In the genomic region with DNA sequence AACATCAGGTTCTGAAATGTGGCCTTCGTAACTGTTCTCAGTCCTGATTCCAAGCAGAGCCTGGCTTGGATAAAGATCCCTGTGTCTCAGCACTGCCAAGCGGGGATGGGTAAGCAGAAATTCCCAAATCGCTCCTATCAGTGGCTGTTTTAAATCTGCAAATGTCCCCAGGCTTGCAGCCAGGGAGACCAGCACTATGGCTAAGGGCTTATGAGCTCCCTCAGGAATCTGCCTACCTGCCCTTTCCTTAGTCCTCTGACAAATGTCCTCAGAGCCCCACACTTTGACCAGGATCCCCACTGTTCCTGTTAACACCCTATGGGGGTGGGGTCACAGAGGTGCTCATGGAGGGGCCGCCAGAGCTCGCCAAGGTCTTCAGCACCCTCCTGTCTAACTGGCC, we compare ENCODE assay signal across 38 cellular contexts.
"Had no signal": no experiment of that assay in that cellular context is flagged by ENCODE, and none has a peak within 500 bp of the region (broad histone marks: within the 10 kb centered on the region; RNA-seq: fewer than 3 reads in every experiment).

No MANE protein-coding gene starts in this region.

- DNase-seq: activated CD4-positive, alpha-beta memory T cell treated with anti-CD3 and anti-CD28 coated beads, Interleukin-2, amount 10 ng/mL, durations not matched to agents 7 days and 5 days; activated CD4-positive, alpha-beta T cell treated with anti-CD3 and anti-CD28 coated beads for 1 hour; activated CD4-positive, alpha-beta T cell treated with anti-CD3 and anti-CD28 coated beads for 36 hours; activated CD4-positive, alpha-beta T cell treated with anti-CD3 and anti-CD28 coated beads for 48 hours; activated CD4-positive, alpha-beta T cell treated with anti-CD3 and anti-CD28 coated beads, Interleukin-2, amount 10 ng/mL, durations not matched to agents 7 days and 5 days; activated CD4-positive, alpha-beta T cell treated with anti-CD3 and anti-CD28 coated beads, Interleukin-2, amount 50 U/mL, for 48 hours; activated CD4-positive, CD25-positive, alpha-beta regulatory T cell; activated CD8-positive, alpha-beta memory T cell treated with anti-CD3 and anti-CD28 coated beads for 24 hours; activated CD8-positive, alpha-beta memory T cell treated with anti-CD3 and anti-CD28 coated beads, Interleukin-2, amount 10 ng/mL, durations not matched to agents 7 days and 5 days; activated CD8-positive, alpha-beta memory T cell treated with anti-CD3 and anti-CD28 coated beads, Interleukin-2, amount 50 U/mL, for 48 hours; activated CD8-positive, alpha-beta T cell treated with anti-CD3 and anti-CD28 coated beads, Interleukin-2, amount 10 ng/mL, durations not matched to agents 7 days and 5 days; activated effector memory CD4-positive, alpha-beta T cell treated with Interleukin-2 at 50 U/mL for 16 hours; activated gamma-delta T cell; activated naive CD4-positive, alpha-beta T cell treated with anti-CD3 and anti-CD28 coated beads, Interleukin-2, amount 10 ng/mL, durations not matched to agents 7 days and 5 days; activated naive CD4-positive, alpha-beta T cell treated with Interleukin-2 at 50 U/mL for 16 hours; activated naive CD8-positive, alpha-beta T cell treated with anti-CD3 and anti-CD28 coated beads, Interleukin-2, amount 10 ng/mL, durations not matched to agents 7 days and 5 days; activated naive CD8-positive, alpha-beta T cell treated with anti-CD3 and anti-CD28 coated beads, Interleukin-2, amount 50 U/mL, for 24 hours; activated T-cell treated with anti-CD3 and anti-CD28 coated beads, Interleukin-2, amount 50 U/mL, for 24 hours; activated T-cell treated with anti-CD3 and anti-CD28 coated beads, Interleukin-2, amount 50 U/mL, for 48 hours; amygdala; anterior cingulate cortex; caudate nucleus; cerebellar nuclear complex; T-helper 1 cell; T-helper 2 cell; T-helper 9 cell; WERI-Rb-1 had no signal

- ATAC-seq: activated CD4-positive, alpha-beta T cell treated with anti-CD3 and anti-CD28 coated beads for 36 hours; activated CD4-positive, CD25-positive, alpha-beta regulatory T cell treated with anti-CD3 and anti-CD28 coated beads, Interleukin-2, amount 50 U/mL, for 24 hours; activated CD8-positive, alpha-beta memory T cell treated with anti-CD3 and anti-CD28 coated beads, Interleukin-2, amount 10 ng/mL, durations not matched to agents 7 days and 5 days; activated CD8-positive, alpha-beta T cell treated with anti-CD3 and anti-CD28 coated beads, Interleukin-2, amount 10 ng/mL, durations not matched to agents 7 days and 5 days; activated naive CD8-positive, alpha-beta T cell treated with anti-CD3 and anti-CD28 coated beads, Interleukin-2, amount 50 U/mL, for 24 hours; WTC11 had no signal

- H3K4me1 ChIP-seq: ascending aorta had no signal

- H3K27me3 ChIP-seq: ascending aorta had no signal

- H3K36me3 ChIP-seq: ascending aorta, cardiac muscle cell, WERI-Rb-1 had no signal

- H3K27me3 Mint-ChIP-seq: activated CD4-positive, alpha-beta memory T cell treated with anti-CD3 and anti-CD28 coated beads, Interleukin-2, amount 10 ng/mL, durations not matched to agents 7 days and 5 days; activated CD4-positive, alpha-beta T cell treated with anti-CD3 and anti-CD28 coated beads for 36 hours; activated CD4-positive, alpha-beta T cell treated with anti-CD3 and anti-CD28 coated beads, Interleukin-2, amount 10 ng/mL, durations not matched to agents 7 days and 5 days; activated CD8-positive, alpha-beta memory T cell treated with anti-CD3 and anti-CD28 coated beads, Interleukin-2, amount 10 ng/mL, durations not matched to agents 7 days and 5 days; activated naive CD4-positive, alpha-beta T cell treated with anti-CD3 and anti-CD28 coated beads, Interleukin-2, amount 10 ng/mL, durations not matched to agents 7 days and 5 days; activated naive CD4-positive, alpha-beta T cell treated with anti-CD3 and anti-CD28 coated beads, Interleukin-2, amount 50 U/mL, for 24 hours; activated naive CD8-positive, alpha-beta T cell treated with anti-CD3 and anti-CD28 coated beads, Interleukin-2, amount 10 ng/mL, durations not matched to agents 7 days and 5 days; activated T-cell treated with anti-CD3 and anti-CD28 coated beads, Interleukin-2, amount 50 U/mL, for 24 hours had no signal

- H3K9me3 Mint-ChIP-seq: activated naive CD4-positive, alpha-beta T cell treated with anti-CD3 and anti-CD28 coated beads, Interleukin-2, amount 50 U/mL, for 24 hours; activated naive CD8-positive, alpha-beta T cell treated with anti-CD3 and anti-CD28 coated beads, Interleukin-2, amount 50 U/mL, for 24 hours; brain; central memory CD8-positive, alpha-beta T cell; T-helper 1 cell treated with Interleukin-12 subunit alpha and Interleukin-12 subunit beta and Interleukin-4 antibody, amounts not matched to agents 30 μg/mL and 1 μg/mL, for 36 hours; WTC11 had no signal

- H3K27ac ChIP-seq: ascending aorta, cardiac muscle cell, WERI-Rb-1 had no signal

- H3K9me3 ChIP-seq: ascending aorta had no signal

- H3K36me3 Mint-ChIP-seq: activated CD8-positive, alpha-beta memory T cell treated with anti-CD3 and anti-CD28 coated beads, Interleukin-2, amount 10 ng/mL, durations not matched to agents 7 days and 5 days; activated naive CD4-positive, alpha-beta T cell treated with anti-CD3 and anti-CD28 coated beads, Interleukin-2, amount 10 ng/mL, durations not matched to agents 7 days and 5 days; activated naive CD4-positive, alpha-beta T cell treated with anti-CD3 and anti-CD28 coated beads, Interleukin-2, amount 50 U/mL, for 24 hours; activated naive CD8-positive, alpha-beta T cell; activated naive CD8-positive, alpha-beta T cell treated with anti-CD3 and anti-CD28 coated beads, Interleukin-2, amount 10 ng/mL, durations not matched to agents 7 days and 5 days; brain; WTC11 had no signal

- H3K27ac Mint-ChIP-seq: activated CD4-positive, alpha-beta memory T cell treated with anti-CD3 and anti-CD28 coated beads, Interleukin-2, amount 10 ng/mL, durations not matched to agents 7 days and 5 days; activated CD4-positive, alpha-beta T cell treated with anti-CD3 and anti-CD28 coated beads for 36 hours; activated CD4-positive, alpha-beta T cell treated with anti-CD3 and anti-CD28 coated beads, Interleukin-2, amount 10 ng/mL, durations not matched to agents 7 days and 5 days; activated CD8-positive, alpha-beta memory T cell treated with anti-CD3 and anti-CD28 coated beads, Interleukin-2, amount 10 ng/mL, durations not matched to agents 7 days and 5 days; activated CD8-positive, alpha-beta T cell treated with anti-CD3 and anti-CD28 coated beads, Interleukin-2, amount 10 ng/mL, durations not matched to agents 7 days and 5 days; activated naive CD4-positive, alpha-beta T cell treated with anti-CD3 and anti-CD28 coated beads, Interleukin-2, amount 10 ng/mL, durations not matched to agents 7 days and 5 days; activated naive CD4-positive, alpha-beta T cell treated with anti-CD3 and anti-CD28 coated beads, Interleukin-2, amount 50 U/mL, for 24 hours; activated naive CD8-positive, alpha-beta T cell; activated naive CD8-positive, alpha-beta T cell treated with anti-CD3 and anti-CD28 coated beads, Interleukin-2, amount 10 ng/mL, durations not matched to agents 7 days and 5 days; activated naive CD8-positive, alpha-beta T cell treated with anti-CD3 and anti-CD28 coated beads, Interleukin-2, amount 50 U/mL, for 24 hours; activated T-cell treated with anti-CD3 and anti-CD28 coated beads, Interleukin-2, amount 50 U/mL, for 24 hours; activated T-helper 2 cell treated with anti-CD3 and anti-CD28 coated beads, Interferon-gamma antibody, Interleukin-2, Interleukin-4, amounts not matched to agents 10 μg/mL and 5 μg/mL and 100 μg/mL, durations not matched to agents 14 hours and 24 hours and 36 hours; brain; T-helper 1 cell treated with Interleukin-12 subunit alpha and Interleukin-12 subunit beta and Interleukin-4 antibody, amounts not matched to agents 30 μg/mL and 1 μg/mL, for 36 hours; T-helper 2 cell treated with Interferon-gamma antibody and Interleukin-4, amounts not matched to agents 5 μg/mL and 100 μg/mL, for 36 hours; WTC11 had no signal

- H3K4me3 Mint-ChIP-seq: activated CD4-positive, alpha-beta memory T cell treated with anti-CD3 and anti-CD28 coated beads, Interleukin-2, amount 10 ng/mL, durations not matched to agents 7 days and 5 days; activated CD4-positive, alpha-beta T cell treated with anti-CD3 and anti-CD28 coated beads for 36 hours; activated CD4-positive, alpha-beta T cell treated with anti-CD3 and anti-CD28 coated beads, Interleukin-2, amount 10 ng/mL, durations not matched to agents 7 days and 5 days; activated CD8-positive, alpha-beta memory T cell treated with anti-CD3 and anti-CD28 coated beads, Interleukin-2, amount 10 ng/mL, durations not matched to agents 7 days and 5 days; activated CD8-positive, alpha-beta T cell treated with anti-CD3 and anti-CD28 coated beads, Interleukin-2, amount 10 ng/mL, durations not matched to agents 7 days and 5 days; activated naive CD4-positive, alpha-beta T cell treated with anti-CD3 and anti-CD28 coated beads, Interleukin-2, amount 10 ng/mL, durations not matched to agents 7 days and 5 days; activated naive CD4-positive, alpha-beta T cell treated with anti-CD3 and anti-CD28 coated beads, Interleukin-2, amount 50 U/mL, for 24 hours; activated naive CD8-positive, alpha-beta T cell; activated naive CD8-positive, alpha-beta T cell treated with anti-CD3 and anti-CD28 coated beads, Interleukin-2, amount 10 ng/mL, durations not matched to agents 7 days and 5 days; activated naive CD8-positive, alpha-beta T cell treated with anti-CD3 and anti-CD28 coated beads, Interleukin-2, amount 50 U/mL, for 24 hours; activated T-cell treated with anti-CD3 and anti-CD28 coated beads, Interleukin-2, amount 50 U/mL, for 24 hours; brain; central memory CD8-positive, alpha-beta T cell; T-helper 1 cell treated with Interleukin-12 subunit alpha and Interleukin-12 subunit beta and Interleukin-4 antibody, amounts not matched to agents 30 μg/mL and 1 μg/mL, for 36 hours; T-helper 2 cell treated with Interferon-gamma antibody and Interleukin-4, amounts not matched to agents 5 μg/mL and 100 μg/mL, for 36 hours; WTC11 had no signal

- H3K4me3 ChIP-seq: ascending aorta, cardiac muscle cell had no signal

- H3K4me1 Mint-ChIP-seq: activated CD4-positive, alpha-beta memory T cell treated with anti-CD3 and anti-CD28 coated beads, Interleukin-2, amount 10 ng/mL, durations not matched to agents 7 days and 5 days; activated CD4-positive, alpha-beta T cell treated with anti-CD3 and anti-CD28 coated beads for 36 hours; activated CD4-positive, alpha-beta T cell treated with anti-CD3 and anti-CD28 coated beads, Interleukin-2, amount 10 ng/mL, durations not matched to agents 7 days and 5 days; activated CD8-positive, alpha-beta memory T cell treated with anti-CD3 and anti-CD28 coated beads, Interleukin-2, amount 10 ng/mL, durations not matched to agents 7 days and 5 days; activated naive CD4-positive, alpha-beta T cell treated with anti-CD3 and anti-CD28 coated beads, Interleukin-2, amount 10 ng/mL, durations not matched to agents 7 days and 5 days; activated naive CD4-positive, alpha-beta T cell treated with anti-CD3 and anti-CD28 coated beads, Interleukin-2, amount 50 U/mL, for 24 hours; activated naive CD8-positive, alpha-beta T cell treated with anti-CD3 and anti-CD28 coated beads, Interleukin-2, amount 10 ng/mL, durations not matched to agents 7 days and 5 days; activated naive CD8-positive, alpha-beta T cell treated with anti-CD3 and anti-CD28 coated beads, Interleukin-2, amount 50 U/mL, for 24 hours; central memory CD8-positive, alpha-beta T cell had no signal
